Comparison of ENCODE assay signal across 2 cellular contexts in genomic region chr16:58217341-58217925, GRCh38.
TF ChIP-seq lines count a peak whose summit lies in the region.

No MANE protein-coding gene starts in this region.

TF ChIP-seq in GM23338, 12 proteins besides CTCF, POLR2A, EP300 and RAD21 (continued from another document):
- no peak for TF ChIP-seq REST (IDR thresholded peaks at IDR 0.05; ENCODE audit: unreplicated experiment)
- TF ChIP-seq POLR2AphosphoS5 (IDR thresholded peaks at IDR 0.05; ENCODE audit: low read depth): no peak
- no peak for TF ChIP-seq NANOG (IDR thresholded peaks at IDR 0.05; ENCODE audit: borderline replicate concordance)
- TF ChIP-seq ZNF462 (CRISPR knock-in tag; IDR thresholded peaks at IDR 0.05): no peak
- TF ChIP-seq ETS1 (IDR thresholded peaks at IDR 0.05): no peak
- TF ChIP-seq CREB1 (CRISPR knock-in tag; IDR thresholded peaks at IDR 0.05; ENCODE audit: low read depth): no peak
- no peak for TF ChIP-seq JUNB (IDR thresholded peaks at IDR 0.05; ENCODE audit: unreplicated experiment)
- no peak for TF ChIP-seq ZNF114 (CRISPR knock-in tag; IDR thresholded peaks at IDR 0.05)

TF ChIP-seq in K562, 482 proteins besides CTCF, POLR2A, EP300 and RAD21 (continued from another document):
- TF ChIP-seq PBX2 (CRISPR knock-in tag; IDR thresholded peaks at IDR 0.05; ENCODE audit: low read depth) (no peak), PBX2 (tag; conservative IDR thresholded peaks at IDR 0.05; ENCODE audit: low read depth) (peak; percentile 71), MEIS2 (IDR thresholded peaks at IDR 0.05; ENCODE audit: partially characterized antibody) (peak; percentile 65)
